1 cellular context compared by ENCODE assay signal in genomic region chr9:127269440-127269839, GRCh38.
TF ChIP-seq lines count a peak whose summit lies in the region.

No MANE protein-coding gene starts in this region.

TF ChIP-seq in GM12878, 131 proteins besides CTCF, POLR2A, EP300 and RAD21:
- TF ChIP-seq RFX5 (IDR thresholded peaks at IDR 0.05; ENCODE audit: low read depth, low read length) (peak; percentile 91), STAT3 (IDR thresholded peaks at IDR 0.05; ENCODE audit: low read depth, low read length) (no peak), SIN3A (IDR thresholded peaks at IDR 0.05; ENCODE audit: low read depth, low read length) (no peak), CREM (IDR thresholded peaks at IDR 0.05; ENCODE audit: low read depth) (peak; percentile 58; the same call in 1 of the 2 replicates), JUNB (IDR thresholded peaks at IDR 0.05) (peak; percentile 71), ATF2 (IDR thresholded peaks at IDR 0.05; ENCODE audit: low read length) (0 out of 2 replicates have a peak, but pooled peaks have one; percentile 13), RUNX3 (IDR thresholded peaks at IDR 0.05; ENCODE audit: low read length) (peak; percentile 52; the same call in 1 of the 2 replicates), CREB1 (IDR thresholded peaks at IDR 0.05; ENCODE audit: low read depth) (peak; percentile 80), BRCA1 (IDR thresholded peaks at IDR 0.05; ENCODE audit: low read depth, low read length) (no peak), SUPT20H (IDR thresholded peaks at IDR 0.05; ENCODE audit: borderline replicate concordance, control insufficient read depth, low read depth, low read length) (no peak), DPF2 (IDR thresholded peaks at IDR 0.05) (no peak)
- TF ChIP-seq, protein P1, sequence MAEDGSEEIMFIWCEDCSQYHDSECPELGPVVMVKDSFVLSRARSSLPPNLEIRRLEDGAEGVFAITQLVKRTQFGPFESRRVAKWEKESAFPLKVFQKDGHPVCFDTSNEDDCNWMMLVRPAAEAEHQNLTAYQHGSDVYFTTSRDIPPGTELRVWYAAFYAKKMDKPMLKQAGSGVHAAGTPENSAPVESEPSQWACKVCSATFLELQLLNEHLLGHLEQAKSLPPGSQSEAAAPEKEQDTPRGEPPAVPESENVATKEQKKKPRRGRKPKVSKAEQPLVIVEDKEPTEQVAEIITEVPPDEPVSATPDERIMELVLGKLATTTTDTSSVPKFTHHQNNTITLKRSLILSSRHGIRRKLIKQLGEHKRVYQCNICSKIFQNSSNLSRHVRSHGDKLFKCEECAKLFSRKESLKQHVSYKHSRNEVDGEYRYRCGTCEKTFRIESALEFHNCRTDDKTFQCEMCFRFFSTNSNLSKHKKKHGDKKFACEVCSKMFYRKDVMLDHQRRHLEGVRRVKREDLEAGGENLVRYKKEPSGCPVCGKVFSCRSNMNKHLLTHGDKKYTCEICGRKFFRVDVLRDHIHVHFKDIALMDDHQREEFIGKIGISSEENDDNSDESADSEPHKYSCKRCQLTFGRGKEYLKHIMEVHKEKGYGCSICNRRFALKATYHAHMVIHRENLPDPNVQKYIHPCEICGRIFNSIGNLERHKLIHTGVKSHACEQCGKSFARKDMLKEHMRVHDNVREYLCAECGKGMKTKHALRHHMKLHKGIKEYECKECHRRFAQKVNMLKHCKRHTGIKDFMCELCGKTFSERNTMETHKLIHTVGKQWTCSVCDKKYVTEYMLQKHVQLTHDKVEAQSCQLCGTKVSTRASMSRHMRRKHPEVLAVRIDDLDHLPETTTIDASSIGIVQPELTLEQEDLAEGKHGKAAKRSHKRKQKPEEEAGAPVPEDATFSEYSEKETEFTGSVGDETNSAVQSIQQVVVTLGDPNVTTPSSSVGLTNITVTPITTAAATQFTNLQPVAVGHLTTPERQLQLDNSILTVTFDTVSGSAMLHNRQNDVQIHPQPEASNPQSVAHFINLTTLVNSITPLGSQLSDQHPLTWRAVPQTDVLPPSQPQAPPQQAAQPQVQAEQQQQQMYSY (CRISPR knock-in tag; IDR thresholded peaks at IDR 0.05), result no peak
- TF ChIP-seq, protein P2, sequence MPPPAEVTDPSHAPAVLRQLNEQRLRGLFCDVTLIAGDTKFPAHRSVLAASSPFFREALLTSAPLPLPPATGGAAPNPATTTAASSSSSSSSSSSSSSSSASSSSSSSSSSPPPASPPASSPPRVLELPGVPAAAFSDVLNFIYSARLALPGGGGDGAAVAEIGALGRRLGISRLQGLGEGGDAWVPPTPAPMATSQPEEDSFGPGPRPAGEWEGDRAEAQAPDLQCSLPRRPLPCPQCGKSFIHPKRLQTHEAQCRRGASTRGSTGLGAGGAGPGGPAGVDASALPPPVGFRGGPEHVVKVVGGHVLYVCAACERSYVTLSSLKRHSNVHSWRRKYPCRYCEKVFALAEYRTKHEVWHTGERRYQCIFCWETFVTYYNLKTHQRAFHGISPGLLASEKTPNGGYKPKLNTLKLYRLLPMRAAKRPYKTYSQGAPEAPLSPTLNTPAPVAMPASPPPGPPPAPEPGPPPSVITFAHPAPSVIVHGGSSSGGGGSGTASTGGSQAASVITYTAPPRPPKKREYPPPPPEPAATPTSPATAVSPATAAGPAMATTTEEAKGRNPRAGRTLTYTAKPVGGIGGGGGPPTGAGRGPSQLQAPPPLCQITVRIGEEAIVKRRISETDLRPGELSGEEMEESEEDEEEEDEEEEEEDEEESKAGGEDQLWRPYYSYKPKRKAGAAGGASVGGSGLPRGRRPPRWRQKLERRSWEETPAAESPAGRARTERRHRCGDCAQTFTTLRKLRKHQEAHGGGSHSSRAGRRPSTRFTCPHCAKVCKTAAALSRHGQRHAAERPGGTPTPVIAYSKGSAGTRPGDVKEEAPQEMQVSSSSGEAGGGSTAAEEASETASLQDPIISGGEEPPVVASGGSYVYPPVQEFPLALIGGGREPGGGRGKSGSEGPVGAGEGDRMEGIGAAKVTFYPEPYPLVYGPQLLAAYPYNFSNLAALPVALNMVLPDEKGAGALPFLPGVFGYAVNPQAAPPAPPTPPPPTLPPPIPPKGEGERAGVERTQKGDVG (CRISPR knock-in tag; IDR thresholded peaks at IDR 0.05), result no peak
